22 cellular contexts compared by ENCODE assay signal in genomic region chr4:43425206-43425605, GRCh38.
A peak's percentile ranks its signal among the peaks of the same experiment; 100 is the strongest.
DNase-seq lines count a peak whose midpoint lies in the region; ATAC-seq, FAIRE-seq and TF ChIP-seq lines count a peak whose summit lies in the region.
"Had no signal": no experiment of that assay in that cellular context is flagged by ENCODE, and none has a peak within 500 bp of the region (broad histone marks: within the 10 kb centered on the region; RNA-seq: fewer than 3 reads in every experiment).

No MANE protein-coding gene starts in this region.

- no peaks in the 10 kb centered on the region for H3F3A ChIP-seq in PC-9 (ENCODE audit: insufficient read depth, low read depth)

- WGBS in mammary epithelial cell (ENCODE audit: low coverage, missing lambda C conversion rate): 0% methylated on average over 1 of the region's 1 CpG

- peak; percentile 28 for ATAC-seq in foreskin keratinocyte
- ATAC-seq: A549; CD8-positive, alpha-beta T cell had no signal

- CTCF ChIA-PET in mammary epithelial cell (lab: Charles Lee; ENCODE audit: low non-redundant PET) (no interaction called here), PC-9 (lab: Charles Lee) (no interaction called here)

- intact Hi-C loops in mammary epithelial cell (cut with micrococcal nuclease): no loop called here
- intact Hi-C loops in breast epithelium (cut with DNase I; ENCODE audit: low total_unique reads): no loop called here
- intact Hi-C loops in PC-9 (cut with micrococcal nuclease; ENCODE audit: unreplicated experiment): no loop called here

- H2AFZ ChIP-seq in mammary epithelial cell (ENCODE audit: low read depth, low read length) (peak overlapping the region; percentile 65), PC-9 (no peak overlapping the region)

- H3K27me3 ChIP-seq in mammary epithelial cell (ENCODE audit: insufficient read depth, low read length) (no peaks in the 10 kb centered on the region), breast epithelium (no peaks in the 10 kb centered on the region), bronchial epithelial cell (ENCODE audit: control insufficient read depth, insufficient read depth, low read length) (no peaks in the 10 kb centered on the region), foreskin keratinocyte (no peaks in the 10 kb centered on the region), PC-9 (ENCODE audit: insufficient read depth, low read depth) (no peaks in the 10 kb centered on the region)
- H3K27me3 ChIP-seq: BLaER1 treated with 17β-estradiol and CSF1 and Interleukin-3, amounts not matched to agents 10 nM and 100 nM had no signal

- H3K9me2 ChIP-seq in PC-9 (ENCODE audit: insufficient read depth): no peaks in the 10 kb centered on the region

- TF ChIP-seq CTCF in mammary epithelial cell (conservative IDR thresholded peaks at IDR 0.05 in 1 of 2, IDR thresholded peaks at IDR 0.05 in 1 of 2; ENCODE audit: extremely low read depth in 1 of 2, insufficient read depth in 1 of 2, low read depth in 1 of 2, low read length in 2 of 2): no peak
- no peak for TF ChIP-seq CTCF in breast epithelium (IDR thresholded peaks at IDR 0.05)
- TF ChIP-seq CTCF in bronchial epithelial cell (IDR thresholded peaks at IDR 0.05; ENCODE audit: insufficient read depth, low read length, severe bottlenecking): no peak
- TF ChIP-seq CTCF in epithelial cell of esophagus (IDR thresholded peaks at IDR 0.05; ENCODE audit: insufficient read depth, low read depth, low read length, missing control alignments): no peak
- TF ChIP-seq CTCF in foreskin keratinocyte (conservative IDR thresholded peaks at IDR 0.05): no peak
- TF ChIP-seq CTCF in PC-9 (conservative IDR thresholded peaks at IDR 0.05): no peak

- H3K9me3 ChIP-seq in mammary epithelial cell (replicated peaks; ENCODE audit: insufficient read depth, low read length) (no peaks in the 10 kb centered on the region), breast epithelium (peaks cover 0 to 6% of the 10 kb centered on the region in 2 donors), PC-9 (ENCODE audit: insufficient read depth, low read depth) (no peaks in the 10 kb centered on the region)
- H3K9me3 ChIP-seq: A549; BLaER1 treated with 17β-estradiol and CSF1 and Interleukin-3, amounts not matched to agents 10 nM and 100 nM; Caco-2 had no signal

- no peaks in the 10 kb centered on the region for H3K36me3 ChIP-seq in mammary epithelial cell (ENCODE audit: insufficient read depth, low read length)
- H3K36me3 ChIP-seq in breast epithelium: no peaks in the 10 kb centered on the region
- H3K36me3 ChIP-seq in bronchial epithelial cell (ENCODE audit: control insufficient read depth, insufficient read depth, low read length): no peaks in the 10 kb centered on the region
- no peaks in the 10 kb centered on the region for H3K36me3 ChIP-seq in PC-9 (ENCODE audit: low read depth)
- H3K36me3 ChIP-seq: BLaER1 treated with 17β-estradiol and CSF1 and Interleukin-3, amounts not matched to agents 10 nM and 100 nM had no signal

- peak; percentile 19 for DNase-seq in mammary epithelial cell
- DNase-seq in breast epithelium (ENCODE audit: low spot score in 2 of 2): no peak
- peak; percentile 49 for DNase-seq in bronchial epithelial cell (ENCODE audit: low read depth)
- DNase-seq in epithelial cell of esophagus (ENCODE audit: low read depth): peak; percentile 52
- DNase-seq in foreskin keratinocyte: peak; percentile 42 to 76
- DNase-seq in PC-9: no peak
- DNase-seq in urothelium cell line (ENCODE audit: low spot score): no peak
- DNase-seq in LoVo (ENCODE audit: low spot score): no peak
- DNase-seq: AML-193; Caco-2; Calu3; CD4-positive, alpha-beta T cell; CD8-positive, alpha-beta T cell; DMS79 treated with DMSO at 0.1 percent for 48 hours; GF-D8 had no signal

- H3K4me3 ChIP-seq in mammary epithelial cell (replicated peaks in 1 of 3; ENCODE audit: insufficient read depth in 1 of 3, low read depth in 2 of 3, low read length in 3 of 3) (no peak overlapping the region), breast epithelium (no peak overlapping the region), bronchial epithelial cell (ENCODE audit: low read depth, low read length) (no peak overlapping the region), epithelial cell of esophagus (ENCODE audit: low read length) (no peak overlapping the region), PC-9 (no peak overlapping the region)
- H3K4me3 ChIP-seq: A549; BLaER1 treated with 17β-estradiol and CSF1 and Interleukin-3, amounts not matched to agents 10 nM and 100 nM had no signal

- H3K4me2 ChIP-seq in mammary epithelial cell (ENCODE audit: insufficient read depth, low read depth, low read length) (peak overlapping the region; percentile 12), PC-9 (no peak overlapping the region)
- H3K4me2 ChIP-seq: A549; BLaER1 treated with 17β-estradiol and CSF1 and Interleukin-3, amounts not matched to agents 10 nM and 100 nM had no signal

- H3K4me1 ChIP-seq in mammary epithelial cell (ENCODE audit: insufficient read depth, low read length) (peaks cover 6% of the 10 kb centered on the region), breast epithelium (no peaks in the 10 kb centered on the region), foreskin keratinocyte (peaks cover 4% of the 10 kb centered on the region), PC-9 (replicated peaks; ENCODE audit: insufficient read depth) (no peaks in the 10 kb centered on the region)
- H3K4me1 ChIP-seq: A549; BLaER1 treated with 17β-estradiol and CSF1 and Interleukin-3, amounts not matched to agents 10 nM and 100 nM; Caco-2 had no signal

- no peak overlapping the region for H3K27ac ChIP-seq in mammary epithelial cell (ENCODE audit: insufficient read depth, low read depth, low read length)
- no peak overlapping the region for H3K27ac ChIP-seq in breast epithelium
- no peak overlapping the region for H3K27ac ChIP-seq in foreskin keratinocyte
- no peak overlapping the region for H3K27ac ChIP-seq in PC-9
- H3K27ac ChIP-seq: 22Rv1; A549; BLaER1 treated with 17β-estradiol and CSF1 and Interleukin-3, amounts not matched to agents 10 nM and 100 nM; C4-2B had no signal

- FAIRE-seq in bronchial epithelial cell (lab: Jason Lieb, UNC) (no peak), urothelium cell line (lab: Jason Lieb, UNC) (no peak)
- FAIRE-seq: A549, G401.6, GM12891, GM19239 had no signal

- H4K20me1 ChIP-seq in mammary epithelial cell (ENCODE audit: insufficient read depth, low read length) (no peaks in the 10 kb centered on the region), PC-9 (ENCODE audit: insufficient read depth) (no peaks in the 10 kb centered on the region)
- H4K20me1 ChIP-seq: BLaER1 treated with 17β-estradiol and CSF1 and Interleukin-3, amounts not matched to agents 10 nM and 100 nM had no signal

- POLR2A ChIA-PET in PC-9 (lab: Charles Lee; ENCODE audit: unreplicated experiment): no interaction called here

- no peak for TF ChIP-seq POLR2A in breast epithelium (IDR thresholded peaks at IDR 0.05)

- no peak overlapping the region for H3K9ac ChIP-seq in mammary epithelial cell (ENCODE audit: insufficient read depth, low read length)
- H3K9ac ChIP-seq: BLaER1 treated with 17β-estradiol and CSF1 and Interleukin-3, amounts not matched to agents 10 nM and 100 nM had no signal

- BruUV-seq in mammary epithelial cell (replicated peaks; lab: Mats Ljungman, UMichigan) (no TSS peak), PC-9 (replicated peaks; lab: Mats Ljungman, UMichigan) (no TSS peak)

- H3K79me2 ChIP-seq in mammary epithelial cell (ENCODE audit: insufficient read depth, low read length): no peaks in the 10 kb centered on the region
- H3K79me2 ChIP-seq in PC-9 (ENCODE audit: low read depth): no peaks in the 10 kb centered on the region

- in situ Hi-C loops in mammary epithelial cell (cut with MboI; ENCODE audit: low sequenced_read_pairs in 2 of 2): no loop called here

- dilution Hi-C loops in mammary epithelial cell (cut with HindIII; ENCODE audit: low sequenced_read_pairs): no loop called here

Comparison
In these comparisons a context has a peak if more than half of its experiments do, and no peak if none do; other contexts are left out.
1. DNase-seq: peak in mammary epithelial cell (single experiment), bronchial epithelial cell (single experiment), epithelial cell of esophagus (single experiment) and foreskin keratinocyte (2 of 2); none in breast epithelium (0 of 2), PC-9 (0 of 2), urothelium cell line (single experiment) and LoVo (single experiment).